In genomic region chr20:42392417-42392816, GRCh38 we compare ENCODE assay signal across 18 cellular contexts.
"Had no signal": no experiment of that assay in that cellular context is flagged by ENCODE, and none has a peak within 500 bp of the region (broad histone marks: within the 10 kb centered on the region; RNA-seq: fewer than 3 reads in every experiment).

No MANE protein-coding gene starts in this region.

- H3K27ac ChIP-seq: coronary artery, hepatocyte, thyroid gland, vagina, VCaP had no signal

- H3K27me3 ChIP-seq: hepatocyte, thyroid gland, vagina had no signal

- FAIRE-seq: frontal cortex had no signal

- H3K4me3 ChIP-seq: coronary artery, hepatocyte, mucosa of descending colon, thyroid gland, vagina had no signal

- H3K9me3 ChIP-seq: mucosa of descending colon, thyroid gland, vagina had no signal

- ATAC-seq: activated CD4-positive, alpha-beta T cell treated with anti-CD3 and anti-CD28 coated beads for 36 hours; activated CD8-positive, alpha-beta T cell treated with anti-CD3 and anti-CD28 coated beads for 36 hours; mucosa of descending colon; naive thymus-derived CD8-positive, alpha-beta T cell had no signal

- H3K36me3 ChIP-seq: thyroid gland, vagina had no signal

- H3K4me1 ChIP-seq: thyroid gland, vagina had no signal

- DNase-seq: activated CD4-positive, alpha-beta T cell treated with anti-CD3 and anti-CD28 coated beads for 36 hours; activated CD8-positive, alpha-beta memory T cell treated with anti-CD3 and anti-CD28 coated beads, Interleukin-2, amount 50 U/mL, for 4 hours; activated CD8-positive, alpha-beta T cell treated with anti-CD3 and anti-CD28 coated beads for 36 hours; central memory CD4-positive, alpha-beta T cell; effector CD8-positive, alpha-beta T cell; kidney glomerular epithelial cell; mucosa of descending colon; naive thymus-derived CD8-positive, alpha-beta T cell; nucleus accumbens; stimulated activated CD4-positive, alpha-beta T cell treated with anti-CD3 and anti-CD28 coated beads, Interleukin-4, amount 100 ng/mL, for 4 hours; SW 1271; T-helper 9 cell; thyroid gland had no signal
